Comparison of ENCODE assay signal across 1 cellular context in genomic region chr13:55566334-55566733, GRCh38.
TF ChIP-seq lines count a peak whose summit lies in the region.

No MANE protein-coding gene starts in this region.

TF ChIP-seq in SK-N-SH treated with all-trans-retinoic acid at 6 μM for 48 hours, 23 proteins besides CTCF, POLR2A, EP300 and RAD21 (continued from another document):
- TF ChIP-seq, protein P1, sequence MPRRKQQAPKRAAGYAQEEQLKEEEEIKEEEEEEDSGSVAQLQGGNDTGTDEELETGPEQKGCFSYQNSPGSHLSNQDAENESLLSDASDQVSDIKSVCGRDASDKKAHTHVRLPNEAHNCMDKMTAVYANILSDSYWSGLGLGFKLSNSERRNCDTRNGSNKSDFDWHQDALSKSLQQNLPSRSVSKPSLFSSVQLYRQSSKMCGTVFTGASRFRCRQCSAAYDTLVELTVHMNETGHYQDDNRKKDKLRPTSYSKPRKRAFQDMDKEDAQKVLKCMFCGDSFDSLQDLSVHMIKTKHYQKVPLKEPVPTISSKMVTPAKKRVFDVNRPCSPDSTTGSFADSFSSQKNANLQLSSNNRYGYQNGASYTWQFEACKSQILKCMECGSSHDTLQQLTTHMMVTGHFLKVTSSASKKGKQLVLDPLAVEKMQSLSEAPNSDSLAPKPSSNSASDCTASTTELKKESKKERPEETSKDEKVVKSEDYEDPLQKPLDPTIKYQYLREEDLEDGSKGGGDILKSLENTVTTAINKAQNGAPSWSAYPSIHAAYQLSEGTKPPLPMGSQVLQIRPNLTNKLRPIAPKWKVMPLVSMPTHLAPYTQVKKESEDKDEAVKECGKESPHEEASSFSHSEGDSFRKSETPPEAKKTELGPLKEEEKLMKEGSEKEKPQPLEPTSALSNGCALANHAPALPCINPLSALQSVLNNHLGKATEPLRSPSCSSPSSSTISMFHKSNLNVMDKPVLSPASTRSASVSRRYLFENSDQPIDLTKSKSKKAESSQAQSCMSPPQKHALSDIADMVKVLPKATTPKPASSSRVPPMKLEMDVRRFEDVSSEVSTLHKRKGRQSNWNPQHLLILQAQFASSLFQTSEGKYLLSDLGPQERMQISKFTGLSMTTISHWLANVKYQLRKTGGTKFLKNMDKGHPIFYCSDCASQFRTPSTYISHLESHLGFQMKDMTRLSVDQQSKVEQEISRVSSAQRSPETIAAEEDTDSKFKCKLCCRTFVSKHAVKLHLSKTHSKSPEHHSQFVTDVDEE (CRISPR knock-in tag; IDR thresholded peaks at IDR 0.05), result no peak
- TF ChIP-seq SNAI2 (CRISPR knock-in tag; IDR thresholded peaks at IDR 0.05), result no peak
